ENCODE assay signal across 35 cellular contexts in genomic region chr17:30309591-30309990, GRCh38. TPM values are rescaled to one million over a fixed set of nuclear protein-coding genes. Genes with fewer than 3 reads are reported as not detected.
DNase-seq lines count a peak whose midpoint lies in the region; ATAC-seq and TF ChIP-seq lines count a peak whose summit lies in the region.
"Had no signal": no experiment of that assay in that cellular context is flagged by ENCODE, and none has a peak within 500 bp of the region (broad histone marks: within the 10 kb centered on the region; RNA-seq: fewer than 3 reads in every experiment).

No MANE protein-coding gene starts in this region.

- H3K36me3 Mint-ChIP-seq in mesothelial cell of epicardium (no peaks in the 10 kb centered on the region), H9 (ENCODE audit: insufficient read depth in 1 of 3, low read depth in 3 of 3) (no peaks in the 10 kb centered on the region)
- H3K36me3 Mint-ChIP-seq: activated naive CD4-positive, alpha-beta T cell treated with anti-CD3 and anti-CD28 coated beads, Interleukin-2, amount 10 ng/mL, durations not matched to agents 7 days and 5 days; CD14-positive monocyte had no signal

- H3K4me1 Mint-ChIP-seq in mesothelial cell of epicardium (no peaks in the 10 kb centered on the region), H9 (no peaks in the 10 kb centered on the region)
- H3K4me1 Mint-ChIP-seq: activated naive CD4-positive, alpha-beta T cell treated with anti-CD3 and anti-CD28 coated beads, Interleukin-2, amount 10 ng/mL, durations not matched to agents 7 days and 5 days; activated T-helper 17 cell treated with anti-CD3 and anti-CD28 coated beads, Interleukin-2, amount 50 U/mL, for 72 hours; CD14-positive monocyte had no signal

- no peak overlapping the region for H2AFZ ChIP-seq in H9 (ENCODE audit: low read length)

- H3K9me3 Mint-ChIP-seq in mesothelial cell of epicardium (no peaks in the 10 kb centered on the region), H9 (no peaks in the 10 kb centered on the region)
- H3K9me3 Mint-ChIP-seq: activated CD8-positive, alpha-beta T cell treated with anti-CD3 and anti-CD28 coated beads for 36 hours; activated naive CD4-positive, alpha-beta T cell treated with anti-CD3 and anti-CD28 coated beads, Interleukin-2, amount 10 ng/mL, durations not matched to agents 7 days and 5 days; activated T-helper 17 cell treated with anti-CD3 and anti-CD28 coated beads, Interleukin-2, amount 50 U/mL, for 72 hours; CD14-positive monocyte; T-helper 2 cell treated with Interferon-gamma antibody and Interleukin-4, amounts not matched to agents 5 μg/mL and 100 μg/mL, for 36 hours had no signal

- no peaks in the 10 kb centered on the region for H3K79me1 ChIP-seq in H9 (ENCODE audit: insufficient read depth, low read depth, low read length, poor library complexity, severe bottlenecking)

- H2BK20ac ChIP-seq in H9 (ENCODE audit: low read depth, low read length, poor library complexity, severe bottlenecking): no peak overlapping the region

- H3K79me2 ChIP-seq in H9 (ENCODE audit: insufficient read depth, low read length): no peaks in the 10 kb centered on the region

- ATAC-seq in HG03469 (IDR thresholded peaks at IDR 0.05; ENCODE audit: unreplicated experiment): no peak
- ATAC-seq: activated CD8-positive, alpha-beta T cell treated with anti-CD3 and anti-CD28 coated beads for 36 hours; activated T-helper 17 cell treated with anti-CD3 and anti-CD28 coated beads, Interleukin-2, amount 50 U/mL, for 72 hours; heart left ventricle; left ventricle myocardium superior; right lobe of liver had no signal

- no peak overlapping the region for H4K91ac ChIP-seq in H9 (ENCODE audit: insufficient read length, low read depth, low read length)

- H4K5ac ChIP-seq in H9 (ENCODE audit: insufficient read length, low read depth, low read length): no peak overlapping the region

- no peak overlapping the region for H3T11ph ChIP-seq in H9 (ENCODE audit: low read length)

- H3K27me3 Mint-ChIP-seq in mesothelial cell of epicardium (ENCODE audit: low read depth) (peaks cover 13% of the 10 kb centered on the region), H9 (ENCODE audit: low read depth) (peaks cover 1% of the 10 kb centered on the region; the same call in 1 of the 2 replicates)
- H3K27me3 Mint-ChIP-seq: activated CD8-positive, alpha-beta T cell treated with anti-CD3 and anti-CD28 coated beads for 36 hours; activated T-helper 17 cell treated with anti-CD3 and anti-CD28 coated beads, Interleukin-2, amount 50 U/mL, for 72 hours had no signal

- H3K14ac ChIP-seq in H9 (ENCODE audit: insufficient read depth, low read length): no peak overlapping the region

- H3K4me3 Mint-ChIP-seq in mesothelial cell of epicardium: no peak overlapping the region
- no peak overlapping the region for H3K4me3 Mint-ChIP-seq in H9
- H3K4me3 Mint-ChIP-seq: activated CD8-positive, alpha-beta T cell treated with anti-CD3 and anti-CD28 coated beads for 36 hours; activated naive CD4-positive, alpha-beta T cell treated with anti-CD3 and anti-CD28 coated beads, Interleukin-2, amount 10 ng/mL, durations not matched to agents 7 days and 5 days; activated T-helper 17 cell treated with anti-CD3 and anti-CD28 coated beads, Interleukin-2, amount 50 U/mL, for 72 hours; CD14-positive monocyte; T-helper 2 cell treated with Interferon-gamma antibody and Interleukin-4, amounts not matched to agents 5 μg/mL and 100 μg/mL, for 36 hours had no signal

- DNase-seq in GM03348 (ENCODE audit: low spot score) (peak; percentile 21), SJSA1 (ENCODE audit: low read depth in 1 of 2, low spot score in 2 of 2) (peak; percentile 73 to 81), fibroblast of mammary gland (ENCODE audit: low read depth) (peak; percentile 36), mesothelial cell of epicardium (ENCODE audit: low spot score in 2 of 2, unreplicated experiment in 2 of 2) (no peak), H9 (no peak)
- no peak for DNase-seq in activated CD4-positive, alpha-beta T cell treated with anti-CD3 and anti-CD28 coated beads, Interleukin-2, amount 50 U/mL, for 48 hours
- DNase-seq: activated CD8-positive, alpha-beta memory T cell treated with anti-CD3 and anti-CD28 coated beads, Interleukin-2, amount 50 U/mL, for 48 hours; activated CD8-positive, alpha-beta T cell treated with anti-CD3 and anti-CD28 coated beads for 36 hours; activated naive CD4-positive, alpha-beta T cell treated with anti-CD3 and anti-CD28 coated beads, Interleukin-2, amount 10 ng/mL, durations not matched to agents 7 days and 5 days; Calu3; DMS79; effector CD4-positive, alpha-beta T cell; GOT3; heart left ventricle; KG1; kidney; left ventricle myocardium superior; MM.1S; NCI-H1930; NCI-H524 treated with DMSO at 0.1 percent for 48 hours; right lobe of liver; SHP77 treated with DMSO at 0.1 percent for 48 hours; stimulated activated CD4-positive, alpha-beta T cell treated with anti-CD3 and anti-CD28 coated beads, Interleukin-2, amount 100 ng/mL, for 48 hours; stomach; thyroid gland had no signal

- H3K4me3 ChIP-seq in SJSA1: no peak overlapping the region
- H3K4me3 ChIP-seq in fibroblast of mammary gland (ENCODE audit: control insufficient read depth, low read depth, low read length): no peak overlapping the region
- H3K4me3 ChIP-seq: heart left ventricle, right lobe of liver, stomach, thyroid gland, vagina had no signal

- H2BK15ac ChIP-seq in H9 (ENCODE audit: low read depth, low read length): no peak overlapping the region

- no CpG with 5 or more reads among the region's 6 CpGs for WGBS in H9 (ENCODE audit: extremely low coverage, insufficient read length, low lambda C conversion rate)

- TF ChIP-seq CTCF in fibroblast of mammary gland (conservative IDR thresholded peaks at IDR 0.05; ENCODE audit: control insufficient read depth, insufficient read depth, low read depth, low read length) (no peak), mesothelial cell of epicardium (IDR thresholded peaks at IDR 0.05; ENCODE audit: unreplicated experiment) (no peak), H9 (conservative IDR thresholded peaks at IDR 0.05) (no peak)

- H3K9me3 ChIP-seq in SJSA1 (replicated peaks) (no peaks in the 10 kb centered on the region), H9 (ENCODE audit: control insufficient read depth, low read depth, low read length) (no peaks in the 10 kb centered on the region)
- H3K9me3 ChIP-seq: heart left ventricle, neutrophil, right lobe of liver, stomach, thyroid gland, vagina had no signal

- H3K23me2 ChIP-seq in H9 (ENCODE audit: insufficient read length, low read depth, low read length, poor library complexity, severe bottlenecking): no peaks in the 10 kb centered on the region

- no peak overlapping the region for H3K4me2 ChIP-seq in H9 (ENCODE audit: insufficient read depth, insufficient read length, low read length)

- H3K4me1 ChIP-seq in SJSA1 (replicated peaks) (peaks cover 33% of the 10 kb centered on the region), H9 (ENCODE audit: insufficient read depth, low read length) (no peaks in the 10 kb centered on the region)
- H3K4me1 ChIP-seq: heart left ventricle, right lobe of liver, stomach, thyroid gland, vagina had no signal

- H2BK120ac ChIP-seq in H9 (ENCODE audit: low read depth, low read length, poor library complexity, severe bottlenecking): no peak overlapping the region

- H3K27ac ChIP-seq in SJSA1: peak overlapping the region; percentile 73
- H3K27ac ChIP-seq in H9 (ENCODE audit: insufficient read length, low read depth, low read length): no peak overlapping the region
- H3K27ac ChIP-seq: heart left ventricle, neutrophil, right lobe of liver, stomach, thyroid gland, vagina had no signal

- no peak overlapping the region for H2AK5ac ChIP-seq in H9 (ENCODE audit: insufficient read length, low read length)

- no peak overlapping the region for H4K8ac ChIP-seq in H9 (replicated peaks; ENCODE audit: insufficient read length, low read depth, low read length)

- H3K27ac Mint-ChIP-seq in mesothelial cell of epicardium (no peak overlapping the region), H9 (no peak overlapping the region)
- H3K27ac Mint-ChIP-seq: activated CD8-positive, alpha-beta T cell treated with anti-CD3 and anti-CD28 coated beads for 36 hours; activated naive CD4-positive, alpha-beta T cell treated with anti-CD3 and anti-CD28 coated beads, Interleukin-2, amount 10 ng/mL, durations not matched to agents 7 days and 5 days; activated T-helper 17 cell treated with anti-CD3 and anti-CD28 coated beads, Interleukin-2, amount 50 U/mL, for 72 hours; CD14-positive monocyte; progenitor cell of endocrine pancreas; T-helper 2 cell treated with Interferon-gamma antibody and Interleukin-4, amounts not matched to agents 5 μg/mL and 100 μg/mL, for 36 hours had no signal

- no peak overlapping the region for H3K4ac ChIP-seq in H9 (ENCODE audit: low read depth, low read length)

- no peak overlapping the region for H3K9ac ChIP-seq in H9 (ENCODE audit: extremely low read depth, insufficient read length, low read length)

- no peak overlapping the region for H2BK5ac ChIP-seq in H9 (ENCODE audit: insufficient read length, low read length)

- H2BK12ac ChIP-seq in H9 (ENCODE audit: insufficient read length, low read depth, low read length): no peak overlapping the region

- no peaks in the 10 kb centered on the region for H4K20me1 ChIP-seq in H9 (ENCODE audit: control insufficient read depth, insufficient read depth, insufficient read length)

- no peaks in the 10 kb centered on the region for H3K36me3 ChIP-seq in SJSA1
- H3K36me3 ChIP-seq: heart left ventricle, neutrophil, right lobe of liver, stomach, thyroid gland, vagina had no signal

- no peak overlapping the region for H3K56ac ChIP-seq in H9 (ENCODE audit: insufficient read length, low read depth, low read length)

- no peak overlapping the region for H3K23ac ChIP-seq in H9 (ENCODE audit: insufficient read length, low read depth, low read length)

- H3K18ac ChIP-seq in H9 (ENCODE audit: insufficient read length, low read depth, low read length): no peak overlapping the region

- H3K27me3 ChIP-seq in SJSA1 (replicated peaks) (no peaks in the 10 kb centered on the region; the same call in 1 of the 2 replicates), H9 (ENCODE audit: insufficient read depth, low read length) (no peaks in the 10 kb centered on the region)
- H3K27me3 ChIP-seq: heart left ventricle, neutrophil, stomach, thyroid gland, vagina had no signal

RNA-seq across cellular contexts. Expression of gene BLMH, which starts 17.8 kb away (rescaled TPM):
- 65.7 and 70.9 TPM in 2 replicates for total RNA-seq in SJSA1 (2014; rRNA removed; shearing (Covaris generic))
- total RNA-seq in mesothelial cell of epicardium (44.7 to 47.9 TPM (median 46.4 TPM) in 3 replicates), H9 (2021) (74.7 and 79.9 TPM in 2 replicates)

RNA-seq across cellular contexts. Expression of gene TMIGD1, which starts 24.3 kb away (rescaled TPM):
- total RNA-seq in SJSA1 (2014; rRNA removed; shearing (Covaris generic)): not detected in 2 replicates
- total RNA-seq in mesothelial cell of epicardium (not detected in 3 replicates), H9 (2021) (not detected in 2 replicates)
- total RNA-seq: activated CD8-positive, alpha-beta T cell treated with anti-CD3 and anti-CD28 coated beads for 36 hours; activated T-helper 17 cell treated with anti-CD3 and anti-CD28 coated beads, Interleukin-2, amount 50 U/mL, for 72 hours; Calu3; fibroblast of villous mesenchyme; heart left ventricle; kidney; left ventricle myocardium superior; mesenteric fat pad; myocyte; progenitor cell of endocrine pancreas; right lobe of liver; thyroid gland; vagina had no signal

Comparison
In these comparisons a context has a peak if more than half of its experiments do, and no peak if none do; other contexts are left out.
1. DNase-seq: peak in GM03348 (single experiment), SJSA1 (2 of 2) and fibroblast of mammary gland (single experiment); none in mesothelial cell of epicardium (0 of 2), activated CD4-positive, alpha-beta T cell treated with anti-CD3 and anti-CD28 coated beads, Interleukin-2, amount 50 U/mL, for 48 hours (0 of 2) and H9 (single experiment).